ENCODE assay signal across 8 cellular contexts in the genomic region with DNA sequence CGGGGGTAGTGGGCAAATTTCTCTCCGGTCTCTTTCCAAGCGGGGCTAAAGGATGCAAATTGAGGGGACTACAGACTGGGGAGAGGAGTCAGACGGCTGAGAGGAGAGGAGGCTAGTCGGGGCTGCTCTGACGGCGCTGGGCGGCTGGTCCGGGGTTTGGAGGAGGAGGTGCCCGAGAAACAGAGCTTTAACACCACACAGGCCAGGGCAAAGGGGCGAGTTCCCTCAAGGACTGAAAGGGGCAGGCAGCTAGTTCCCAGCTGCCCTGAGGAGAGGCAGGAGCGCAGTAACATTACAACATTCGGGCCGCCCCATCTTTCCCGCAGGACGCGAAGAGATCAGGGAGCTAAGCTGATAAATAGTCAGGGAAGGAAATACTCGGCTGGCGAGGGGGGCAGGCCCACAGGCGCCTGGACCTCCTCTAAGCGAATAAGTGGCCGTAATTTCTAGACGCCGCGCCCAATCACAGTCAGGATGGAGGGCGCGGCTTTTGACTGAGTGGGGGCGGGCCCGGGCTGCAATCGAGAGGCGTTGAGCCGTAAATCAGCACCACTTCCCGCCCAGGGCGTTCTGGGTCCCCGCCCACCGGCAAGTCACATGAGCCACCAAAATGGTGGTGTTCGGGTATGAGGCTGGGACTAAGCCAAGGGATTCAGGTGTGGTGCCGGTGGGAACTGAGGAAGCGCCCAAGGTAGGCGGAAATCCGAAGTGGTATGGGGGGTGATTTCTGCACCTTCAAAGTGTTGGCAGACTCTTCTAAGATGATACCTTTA. TPM values are rescaled to one million over a fixed set of nuclear protein-coding genes. Genes with fewer than 3 reads are reported as not detected.
DNase-seq lines count a peak whose midpoint lies in the region; ATAC-seq and TF ChIP-seq lines count a peak whose summit lies in the region.

A gene (plus strand): TSS at position 596 of the 773 bp plus-strand sequence. CDS start 15 bp downstream, at position 611.

- TF ChIP-seq CTCF in GM13977 (IDR thresholded peaks at IDR 0.05; ENCODE audit: extremely low read depth, insufficient read depth, missing control alignments) (no peak), prostate gland (IDR thresholded peaks at IDR 0.05) (peak in 1 of 4 experiments; percentile 20)

- H3K36me3 Mint-ChIP-seq in T-helper 1 cell treated with Interleukin-12 subunit alpha and Interleukin-12 subunit beta and Interleukin-4 antibody, amounts not matched to agents 30 μg/mL and 1 μg/mL, for 36 hours (ENCODE audit: low read depth) = peaks cover 10% of the 10 kb centered on the region

- H3K9me3 Mint-ChIP-seq in T-helper 1 cell treated with Interleukin-12 subunit alpha and Interleukin-12 subunit beta and Interleukin-4 antibody, amounts not matched to agents 30 μg/mL and 1 μg/mL, for 36 hours = no peaks in the 10 kb centered on the region

- peak within 1 kb of the TSS; percentile 96 for H3K4me3 Mint-ChIP-seq in T-helper 1 cell treated with Interleukin-12 subunit alpha and Interleukin-12 subunit beta and Interleukin-4 antibody, amounts not matched to agents 30 μg/mL and 1 μg/mL, for 36 hours

- H3K27me3 ChIP-seq in prostate gland (replicated peaks; ENCODE audit: insufficient read depth) = no peaks in the 10 kb centered on the region

- H3K9me3 ChIP-seq in prostate gland = no peaks in the 10 kb centered on the region

- H3K4me3 ChIP-seq in prostate gland (peak within 1 kb of the TSS; percentile 59 to 66), urinary bladder (ENCODE audit: low read depth, low read length) (peak within 1 kb of the TSS; percentile 74)

- H3K4me1 Mint-ChIP-seq in T-helper 1 cell treated with Interleukin-12 subunit alpha and Interleukin-12 subunit beta and Interleukin-4 antibody, amounts not matched to agents 30 μg/mL and 1 μg/mL, for 36 hours (ENCODE audit: low read depth) = peaks cover 29% of the 10 kb centered on the region

- H3K36me3 ChIP-seq in prostate gland (no peaks in the 10 kb centered on the region), urinary bladder (ENCODE audit: insufficient read depth) (no peaks in the 10 kb centered on the region)

- in situ Hi-C loops in GM13977 (cut with MboI; ENCODE audit: low pct_unique_long_range_greater_than_20kb, low sequenced_read_pairs, unreplicated experiment) = no loop called here

- peak within 1 kb of the TSS; percentile 91 for H3K27ac Mint-ChIP-seq in T-helper 1 cell treated with Interleukin-12 subunit alpha and Interleukin-12 subunit beta and Interleukin-4 antibody, amounts not matched to agents 30 μg/mL and 1 μg/mL, for 36 hours

- no peaks in the 10 kb centered on the region for H3K4me1 ChIP-seq in prostate gland (replicated peaks)
- no peaks in the 10 kb centered on the region for H3K4me1 ChIP-seq in urinary bladder (ENCODE audit: insufficient read depth)

- H3K27ac ChIP-seq in prostate gland (peak within 1 kb of the TSS; percentile 89 to 92), urinary bladder (ENCODE audit: low read depth) (peak within 1 kb of the TSS; percentile 94)

- H3K27me3 Mint-ChIP-seq in T-helper 1 cell treated with Interleukin-12 subunit alpha and Interleukin-12 subunit beta and Interleukin-4 antibody, amounts not matched to agents 30 μg/mL and 1 μg/mL, for 36 hours (ENCODE audit: low read depth) = no peaks in the 10 kb centered on the region

- WGBS in prostate gland = under 1% methylated on average over 41 of the region's 41 CpGs
- WGBS in urinary bladder = under 1% methylated on average over 41 of the region's 41 CpGs

- DNase-seq in GM13977 (ENCODE audit: low spot score) = peak; percentile 85
- DNase-seq in NCI-H1694 (lab: John Stamatoyannopoulos, UW) = peak; percentile 88
- peak; percentile 91 for DNase-seq in amniotic stem cell (lab: John Stamatoyannopoulos, UW)
- DNase-seq in left cardiac atrium = peak; percentile 99
- DNase-seq in prostate gland (ENCODE audit: low spot score) = peak; percentile 99

- TF ChIP-seq POLR2A in prostate gland (IDR thresholded peaks at IDR 0.05) = peak; percentile 94

- intact Hi-C loops in left cardiac atrium (cut with DNase I) = no loop called here
- intact Hi-C loops in prostate gland (cut with DNase I) = loop anchor here (2.0 to 5.0 kb wide), 3 partner anchors 19 to 59 kb away; a partner anchor contains a TSS

- ATAC-seq in HG02884 (IDR thresholded peaks at IDR 0.05; ENCODE audit: unreplicated experiment) = peak; percentile 99
- ATAC-seq in left cardiac atrium = peak; percentile 99

RNA-seq across cellular contexts. Expression of the gene that starts here (rescaled TPM):
- total RNA-seq in left cardiac atrium (10 to 100 TPM; 48.4 to 55.5 TPM), prostate gland (10 to 100 TPM; 30.0 to 38.3 TPM), urinary bladder (68.9 TPM)
- polyA plus RNA-seq in urinary bladder = 65.5 TPM

Comparison
In these comparisons a context has a peak if more than half of its experiments do, and no peak if none do; other contexts are left out.
1. Peak in every context shown above with its lines: DNase-seq, ATAC-seq, H3K4me3 ChIP-seq and H3K27ac ChIP-seq.